10 cellular contexts compared by ENCODE assay signal in the genomic region with DNA sequence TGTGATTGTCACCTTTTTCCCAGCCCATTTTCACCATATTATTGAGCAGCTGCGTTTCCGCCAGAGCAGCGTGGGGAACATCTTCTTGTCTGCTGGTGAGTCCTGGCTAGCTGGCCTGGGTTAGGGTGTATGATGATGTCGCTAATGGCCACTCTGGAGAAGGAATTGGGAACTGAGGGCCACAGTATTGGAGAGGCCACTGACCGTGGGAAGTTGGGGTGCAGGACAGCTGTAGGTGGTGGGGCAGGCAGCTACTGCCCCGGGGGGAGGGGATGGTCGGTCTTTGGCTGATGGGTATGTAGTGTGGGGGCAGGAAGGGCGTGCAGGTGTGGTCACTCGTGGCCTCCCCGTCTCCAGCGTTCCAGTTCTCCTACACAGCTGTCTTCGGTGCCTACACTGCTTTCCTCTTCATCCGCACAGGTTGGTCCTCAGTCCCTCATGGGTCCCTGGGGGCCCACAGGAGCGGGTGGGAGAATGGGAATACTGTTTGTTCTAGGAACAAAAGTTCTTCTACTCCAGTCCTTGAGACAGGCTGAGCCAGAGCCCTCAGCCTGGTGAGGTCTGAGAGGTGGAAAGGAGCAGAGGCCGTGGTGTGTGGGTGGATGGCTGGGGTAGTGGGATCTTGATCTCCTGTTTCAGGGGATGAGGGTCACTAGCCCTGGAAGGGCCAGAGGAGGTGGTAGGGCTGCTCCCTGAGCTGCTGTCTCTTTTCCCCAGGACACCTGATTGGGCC. TPM values are rescaled to one million over a fixed set of nuclear protein-coding genes. Genes with fewer than 3 reads are reported as not detected.
DNase-seq lines count a peak whose midpoint lies in the region; ATAC-seq and TF ChIP-seq lines count a peak whose summit lies in the region.
"Had no signal": no experiment of that assay in that cellular context is flagged by ENCODE, and none has a peak within 500 bp of the region (broad histone marks: within the 10 kb centered on the region; RNA-seq: fewer than 3 reads in every experiment).

No MANE protein-coding gene starts in this region.

- TF ChIP-seq EP300 in neural cell (conservative IDR thresholded peaks at IDR 0.05; ENCODE audit: poor library complexity, severe bottlenecking), result no peak

- no peak overlapping the region for H3K9ac ChIP-seq in neural cell (ENCODE audit: low read length)
- H3K9ac ChIP-seq: KMS-11 had no signal

- peaks cover 4% of the 10 kb centered on the region for H3K36me3 Mint-ChIP-seq in CD4-positive, CD25-positive, alpha-beta regulatory T cell
- H3K36me3 Mint-ChIP-seq in activated naive CD8-positive, alpha-beta T cell treated with anti-CD3 and anti-CD28 coated beads, Interleukin-2, amount 50 U/mL, for 24 hours (ENCODE audit: low read depth), result peaks cover 10% of the 10 kb centered on the region

- H3K9me2 ChIP-seq in neural cell (ENCODE audit: insufficient read depth, low read length), result no peaks in the 10 kb centered on the region

- H3K9me3 Mint-ChIP-seq in CD4-positive, CD25-positive, alpha-beta regulatory T cell, result no peaks in the 10 kb centered on the region
- no peaks in the 10 kb centered on the region for H3K9me3 Mint-ChIP-seq in activated naive CD8-positive, alpha-beta T cell treated with anti-CD3 and anti-CD28 coated beads, Interleukin-2, amount 50 U/mL, for 24 hours

- no peak for TF ChIP-seq CTCF in neural cell (IDR thresholded peaks at IDR 0.05; ENCODE audit: poor library complexity, severe bottlenecking)
- no peak for TF ChIP-seq CTCF in upper lobe of right lung (IDR thresholded peaks at IDR 0.05)

- peak overlapping the region in 2 of 3 donors; percentile 51 to 97 for H3K27ac Mint-ChIP-seq in CD4-positive, CD25-positive, alpha-beta regulatory T cell
- peak overlapping the region; percentile 26 for H3K27ac Mint-ChIP-seq in activated naive CD8-positive, alpha-beta T cell treated with anti-CD3 and anti-CD28 coated beads, Interleukin-2, amount 50 U/mL, for 24 hours

- intact Hi-C loops in cardiac septum (cut with DNase I), result no loop called here
- intact Hi-C loops in upper lobe of right lung (cut with DNase I), result no loop called here

- no peak for DNase-seq in CD4-positive, CD25-positive, alpha-beta regulatory T cell
- peak; percentile 72 for DNase-seq in HuH-7 (ENCODE audit: low spot score)
- no peak for DNase-seq in activated naive CD8-positive, alpha-beta T cell treated with anti-CD3 and anti-CD28 coated beads, Interleukin-2, amount 50 U/mL, for 24 hours
- DNase-seq in cardiac septum (ENCODE audit: low spot score), result no peak
- DNase-seq in upper lobe of right lung, result no peak
- no peak for DNase-seq in AG08396 (ENCODE audit: low spot score)

- peaks cover 21% of the 10 kb centered on the region for H3K36me3 ChIP-seq in CD4-positive, CD25-positive, alpha-beta regulatory T cell (ENCODE audit: control insufficient read depth, insufficient read depth, low read length)
- H3K36me3 ChIP-seq in neural cell (ENCODE audit: insufficient read depth, low read length) (no peaks in the 10 kb centered on the region), upper lobe of right lung (peaks cover 24% of the 10 kb centered on the region)

- no peaks in the 10 kb centered on the region for H3K27me3 Mint-ChIP-seq in CD4-positive, CD25-positive, alpha-beta regulatory T cell
- no peaks in the 10 kb centered on the region for H3K27me3 Mint-ChIP-seq in activated naive CD8-positive, alpha-beta T cell treated with anti-CD3 and anti-CD28 coated beads, Interleukin-2, amount 50 U/mL, for 24 hours

- H3K27me3 ChIP-seq in CD4-positive, CD25-positive, alpha-beta regulatory T cell (ENCODE audit: control insufficient read depth, insufficient read depth, low read length), result no peaks in the 10 kb centered on the region
- H3K27me3 ChIP-seq in neural cell (ENCODE audit: insufficient read depth, low read depth, low read length) (no peaks in the 10 kb centered on the region), upper lobe of right lung (no peaks in the 10 kb centered on the region)

- no peak for TF ChIP-seq RAD21 in neural cell (conservative IDR thresholded peaks at IDR 0.05)

- H3K4me1 Mint-ChIP-seq in CD4-positive, CD25-positive, alpha-beta regulatory T cell, result peaks cover 11 to 43% (median 29%) of the 10 kb centered on the region in 4 donors
- H3K4me1 Mint-ChIP-seq in activated naive CD8-positive, alpha-beta T cell treated with anti-CD3 and anti-CD28 coated beads, Interleukin-2, amount 50 U/mL, for 24 hours, result peaks cover 31% of the 10 kb centered on the region

- H3F3A ChIP-seq in neural cell (ENCODE audit: insufficient read depth, low read length, poor library complexity, severe bottlenecking), result no peaks in the 10 kb centered on the region

- no peak overlapping the region for H3K4me2 ChIP-seq in neural cell (ENCODE audit: low read length)

- peaks cover 24% of the 10 kb centered on the region for H3K79me2 ChIP-seq in neural cell (replicated peaks; ENCODE audit: insufficient read depth, low read length)

- ATAC-seq in CD4-positive, CD25-positive, alpha-beta regulatory T cell (ENCODE audit: low read depth in 2 of 2), result no peak
- ATAC-seq in activated naive CD8-positive, alpha-beta T cell treated with anti-CD3 and anti-CD28 coated beads, Interleukin-2, amount 50 U/mL, for 24 hours, result no peak
- ATAC-seq in upper lobe of right lung, result no peak
- no peak for ATAC-seq in HG03469 (IDR thresholded peaks at IDR 0.05; ENCODE audit: unreplicated experiment)
- ATAC-seq: mucosa of descending colon had no signal

- H3K4me3 ChIP-seq in CD4-positive, CD25-positive, alpha-beta regulatory T cell (ENCODE audit: low read depth, low read length), result no peak overlapping the region
- H3K4me3 ChIP-seq in neural cell (ENCODE audit: low read length), result peak overlapping the region; percentile 89
- H3K4me3 ChIP-seq in upper lobe of right lung, result no peak overlapping the region
- H3K4me3 ChIP-seq: mucosa of descending colon had no signal

- no peaks in the 10 kb centered on the region for H4K20me1 ChIP-seq in neural cell (ENCODE audit: insufficient read depth)

- no peak overlapping the region for H2AFZ ChIP-seq in neural cell (ENCODE audit: low read depth, low read length)

- peaks cover 37% of the 10 kb centered on the region for H3K4me1 ChIP-seq in CD4-positive, CD25-positive, alpha-beta regulatory T cell (ENCODE audit: control insufficient read depth, insufficient read depth, low read length, poor library complexity, severe bottlenecking)
- peaks cover 21% of the 10 kb centered on the region for H3K4me1 ChIP-seq in upper lobe of right lung

- no peak overlapping the region for H3K27ac ChIP-seq in CD4-positive, CD25-positive, alpha-beta regulatory T cell (ENCODE audit: insufficient read depth, low read length, poor library complexity, severe bottlenecking)
- no peak overlapping the region for H3K27ac ChIP-seq in neural cell (ENCODE audit: low read length)
- H3K27ac ChIP-seq in upper lobe of right lung, result no peak overlapping the region
- H3K27ac ChIP-seq: KMS-11 had no signal

- H3K4me3 Mint-ChIP-seq in CD4-positive, CD25-positive, alpha-beta regulatory T cell, result peak overlapping the region; percentile 60 to 94 (median 90)
- peak overlapping the region; percentile 97 for H3K4me3 Mint-ChIP-seq in activated naive CD8-positive, alpha-beta T cell treated with anti-CD3 and anti-CD28 coated beads, Interleukin-2, amount 50 U/mL, for 24 hours

- H3K9me3 ChIP-seq in CD4-positive, CD25-positive, alpha-beta regulatory T cell (ENCODE audit: control insufficient read depth in 2 of 2, low read length in 2 of 2), result no peaks in the 10 kb centered on the region
- H3K9me3 ChIP-seq in neural cell (ENCODE audit: low read length) (no peaks in the 10 kb centered on the region), upper lobe of right lung (no peaks in the 10 kb centered on the region)
- H3K9me3 ChIP-seq: mucosa of descending colon had no signal

TF ChIP-seq in neural cell, 6 proteins besides CTCF, POLR2A, EP300 and RAD21:
- no peak for TF ChIP-seq EZH2 (IDR thresholded peaks at IDR 0.05; ENCODE audit: borderline replicate concordance, insufficient read depth, low read length, poor library complexity, severe bottlenecking)
- TF ChIP-seq, protein P1, sequence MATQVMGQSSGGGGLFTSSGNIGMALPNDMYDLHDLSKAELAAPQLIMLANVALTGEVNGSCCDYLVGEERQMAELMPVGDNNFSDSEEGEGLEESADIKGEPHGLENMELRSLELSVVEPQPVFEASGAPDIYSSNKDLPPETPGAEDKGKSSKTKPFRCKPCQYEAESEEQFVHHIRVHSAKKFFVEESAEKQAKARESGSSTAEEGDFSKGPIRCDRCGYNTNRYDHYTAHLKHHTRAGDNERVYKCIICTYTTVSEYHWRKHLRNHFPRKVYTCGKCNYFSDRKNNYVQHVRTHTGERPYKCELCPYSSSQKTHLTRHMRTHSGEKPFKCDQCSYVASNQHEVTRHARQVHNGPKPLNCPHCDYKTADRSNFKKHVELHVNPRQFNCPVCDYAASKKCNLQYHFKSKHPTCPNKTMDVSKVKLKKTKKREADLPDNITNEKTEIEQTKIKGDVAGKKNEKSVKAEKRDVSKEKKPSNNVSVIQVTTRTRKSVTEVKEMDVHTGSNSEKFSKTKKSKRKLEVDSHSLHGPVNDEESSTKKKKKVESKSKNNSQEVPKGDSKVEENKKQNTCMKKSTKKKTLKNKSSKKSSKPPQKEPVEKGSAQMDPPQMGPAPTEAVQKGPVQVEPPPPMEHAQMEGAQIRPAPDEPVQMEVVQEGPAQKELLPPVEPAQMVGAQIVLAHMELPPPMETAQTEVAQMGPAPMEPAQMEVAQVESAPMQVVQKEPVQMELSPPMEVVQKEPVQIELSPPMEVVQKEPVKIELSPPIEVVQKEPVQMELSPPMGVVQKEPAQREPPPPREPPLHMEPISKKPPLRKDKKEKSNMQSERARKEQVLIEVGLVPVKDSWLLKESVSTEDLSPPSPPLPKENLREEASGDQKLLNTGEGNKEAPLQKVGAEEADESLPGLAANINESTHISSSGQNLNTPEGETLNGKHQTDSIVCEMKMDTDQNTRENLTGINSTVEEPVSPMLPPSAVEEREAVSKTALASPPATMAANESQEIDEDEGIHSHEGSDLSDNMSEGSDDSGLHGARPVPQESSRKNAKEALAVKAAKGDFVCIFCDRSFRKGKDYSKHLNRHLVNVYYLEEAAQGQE (IDR thresholded peaks at IDR 0.05; ENCODE audit: borderline replicate concordance), result no peak
- TF ChIP-seq POLR2AphosphoS5 (IDR thresholded peaks at IDR 0.05), result no peak
- TF ChIP-seq SMC3 (conservative IDR thresholded peaks at IDR 0.05; ENCODE audit: poor library complexity), result no peak
- no peak for TF ChIP-seq TAF1 (IDR thresholded peaks at IDR 0.05; ENCODE audit: low read depth)
- TF ChIP-seq MXI1 (conservative IDR thresholded peaks at IDR 0.05; ENCODE audit: poor library complexity, severe bottlenecking), result no peak

RNA-seq across cellular contexts. Expression of gene RCE1, which starts 2.1 kb away (rescaled TPM):
- total RNA-seq in CD4-positive, CD25-positive, alpha-beta regulatory T cell, result 45.6 TPM
- 10 to 100 TPM; 20.6 to 26.0 (median 21.6) TPM for polyA plus RNA-seq in CD4-positive, CD25-positive, alpha-beta regulatory T cell
- 50.5 and 58.2 TPM in 2 replicates for polyA plus RNA-seq in neural cell
- polyA minus RNA-seq in neural cell, result 22.9 and 23.1 TPM in 2 replicates
- total RNA-seq in cardiac septum (5.7 TPM), upper lobe of right lung (18.4 TPM)

RNA-seq across cellular contexts. Expression of gene LRFN4, which starts 11.6 kb away (rescaled TPM):
- total RNA-seq in CD4-positive, CD25-positive, alpha-beta regulatory T cell, result 8.0 TPM
- polyA plus RNA-seq in CD4-positive, CD25-positive, alpha-beta regulatory T cell, result 1 to 10 TPM in 3 of 4 donors, under 1 TPM in 1; 0.87 to 1.8 (median 1.3) TPM
- polyA plus RNA-seq in neural cell, result 85.0 and 104 TPM in 2 replicates
- polyA minus RNA-seq in neural cell, result 95.7 and 111 TPM in 2 replicates
- 24.5 TPM for total RNA-seq in cardiac septum
- total RNA-seq in upper lobe of right lung, result 14.0 TPM
